ENCODE assay signal across 24 cellular contexts in the genomic region with DNA sequence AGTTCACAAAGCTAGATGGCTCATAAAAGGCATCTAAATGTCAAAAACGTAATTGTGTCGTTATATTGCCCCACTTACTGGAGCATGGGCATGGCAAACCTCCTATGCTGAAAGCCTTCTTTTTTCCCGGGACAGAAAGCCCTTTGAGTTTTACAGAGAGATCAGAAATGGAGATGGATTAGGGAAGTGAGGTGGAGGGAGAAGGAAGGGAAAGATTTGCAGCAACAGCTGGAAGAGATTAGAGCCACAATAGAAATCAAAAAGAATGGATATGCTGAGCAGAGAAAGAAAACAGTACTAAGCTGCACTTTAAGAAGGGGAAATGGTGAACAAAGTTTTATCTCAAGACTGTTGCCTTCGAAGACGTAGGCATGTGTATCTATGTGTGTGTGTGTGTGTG.
"Had no signal": no experiment of that assay in that cellular context is flagged by ENCODE, and none has a peak within 500 bp of the region (broad histone marks: within the 10 kb centered on the region; RNA-seq: fewer than 3 reads in every experiment).

No MANE protein-coding gene starts in this region.

- DNase-seq: activated B cell treated with CpG ODN at 0.5 μM for 24 hours; activated CD4-positive, alpha-beta T cell treated with anti-CD3 and anti-CD28 coated beads, Interleukin-2, amount 50 U/mL, for 1 hour; activated CD8-positive, alpha-beta memory T cell treated with anti-CD3 and anti-CD28 coated beads, Interleukin-2, amount 10 ng/mL, durations not matched to agents 7 days and 5 days; activated CD8-positive, alpha-beta T cell treated with anti-CD3 and anti-CD28 coated beads for 36 hours; activated naive CD4-positive, alpha-beta T cell; activated T-cell treated with anti-CD3 and anti-CD28 coated beads, Interleukin-2, amount 50 U/mL, for 48 hours; adrenal gland; aorta; cerebellar nuclear complex; colonic mucosa; effector memory CD4-positive, alpha-beta T cell; erythroblast; heart right ventricle; midbrain; naive thymus-derived CD8-positive, alpha-beta T cell; right lobe of liver; stimulated activated CD4-positive, alpha-beta T cell treated with anti-CD3 and anti-CD28 coated beads, Interleukin-4, amount 100 ng/mL, for 24 hours; stimulated activated naive CD8-positive, alpha-beta T cell treated with anti-CD3 and anti-CD28 coated beads, Interleukin-15, amount 100 ng/mL, for 72 hours; substantia nigra; T-helper 1 cell; uterus had no signal

- H3K36me3 ChIP-seq: adrenal gland, cardiac muscle cell, colonic mucosa, heart right ventricle, right lobe of liver, uterus had no signal

- H3K4me3 ChIP-seq: adrenal gland, cardiac muscle cell, colonic mucosa, heart right ventricle, right lobe of liver, skin epidermis, uterus had no signal

- H3K4me1 ChIP-seq: adrenal gland, colonic mucosa, foreskin keratinocyte, heart right ventricle, right lobe of liver, uterus had no signal

- H3K9me3 ChIP-seq: adrenal gland, colonic mucosa, heart right ventricle, right lobe of liver, uterus had no signal

- H3K27ac ChIP-seq: adrenal gland, cardiac muscle cell, colonic mucosa, foreskin keratinocyte, heart right ventricle, right lobe of liver, skin epidermis, uterus had no signal
